Comparison of ENCODE assay signal across 8 cellular contexts in genomic region chr4:44725166-44725565, GRCh38. TPM values are rescaled to one million over a fixed set of nuclear protein-coding genes. Genes with fewer than 3 reads are reported as not detected.
A peak's percentile ranks its signal among the peaks of the same experiment; 100 is the strongest.
DNase-seq lines count a peak whose midpoint lies in the region; ATAC-seq, FAIRE-seq and TF ChIP-seq lines count a peak whose summit lies in the region.

No MANE protein-coding gene starts in this region.

- no peaks in the 10 kb centered on the region for H3K27me3 ChIP-seq in CD8-positive, alpha-beta memory T cell (ENCODE audit: insufficient read depth, low read length, poor library complexity, severe bottlenecking)
- H3K27me3 ChIP-seq in MM.1S (replicated peaks; ENCODE audit: insufficient read depth, low read length) (no peaks in the 10 kb centered on the region), neural progenitor cell (peaks cover 7% of the 10 kb centered on the region)

- H3K4me2 ChIP-seq in MM.1S (ENCODE audit: low read depth, low read length): peak overlapping the region; percentile 89
- peak overlapping the region; percentile 80 for H3K4me2 ChIP-seq in neural progenitor cell

- ATAC-seq in HG02981 (IDR thresholded peaks at IDR 0.05; ENCODE audit: unreplicated experiment) (no peak), GM19395 (IDR thresholded peaks at IDR 0.05; ENCODE audit: unreplicated experiment) (no peak)

- no peaks in the 10 kb centered on the region for H4K20me1 ChIP-seq in MM.1S (ENCODE audit: insufficient read depth, low read length)
- H4K20me1 ChIP-seq in neural progenitor cell (ENCODE audit: low read depth): peaks cover 7% of the 10 kb centered on the region

- H3K9me3 Mint-ChIP-seq in CD8-positive, alpha-beta memory T cell: no peaks in the 10 kb centered on the region
- H3K9me3 Mint-ChIP-seq in neural progenitor cell: no peaks in the 10 kb centered on the region

- peaks cover 49 to 59% (median 56%) of the 10 kb centered on the region in 3 donors for H3K4me1 Mint-ChIP-seq in CD8-positive, alpha-beta memory T cell
- H3K4me1 Mint-ChIP-seq in neural progenitor cell: peaks cover 17% of the 10 kb centered on the region

- peak overlapping the region; percentile 77 to 97 (median 92) for H3K27ac Mint-ChIP-seq in CD8-positive, alpha-beta memory T cell
- peak overlapping the region; percentile 55 for H3K27ac Mint-ChIP-seq in neural progenitor cell

- H3K9ac ChIP-seq in MM.1S (ENCODE audit: low read length) (peak overlapping the region; percentile 76; the same call in 1 of the 2 replicates), neural progenitor cell (peak overlapping the region; percentile 32)

- no peak for FAIRE-seq in HTR-8/SVneo (lab: Jason Lieb, UNC)

- H3K4me3 ChIP-seq in CD8-positive, alpha-beta memory T cell (ENCODE audit: low read length): peak overlapping the region; percentile 93
- peak overlapping the region; percentile 81 for H3K4me3 ChIP-seq in MM.1S (ENCODE audit: low read length)
- H3K4me3 ChIP-seq in coronary artery: peak overlapping the region; percentile 89
- H3K4me3 ChIP-seq in neural progenitor cell: peak overlapping the region; percentile 72

- peaks cover 0 to 16% (median 3%) of the 10 kb centered on the region in 3 donors for H3K36me3 Mint-ChIP-seq in CD8-positive, alpha-beta memory T cell
- no peaks in the 10 kb centered on the region for H3K36me3 Mint-ChIP-seq in neural progenitor cell

- peak overlapping the region; percentile 83 to 96 (median 91) for H3K4me3 Mint-ChIP-seq in CD8-positive, alpha-beta memory T cell
- peak overlapping the region; percentile 97 for H3K4me3 Mint-ChIP-seq in neural progenitor cell

- H3K9me3 ChIP-seq in CD8-positive, alpha-beta memory T cell (ENCODE audit: low read length): no peaks in the 10 kb centered on the region
- H3K9me3 ChIP-seq in MM.1S (replicated peaks; ENCODE audit: insufficient read depth, low read length) (no peaks in the 10 kb centered on the region), neural progenitor cell (ENCODE audit: low read depth) (no peaks in the 10 kb centered on the region)

- no peaks in the 10 kb centered on the region for H3K27me3 Mint-ChIP-seq in CD8-positive, alpha-beta memory T cell
- H3K27me3 Mint-ChIP-seq in neural progenitor cell (ENCODE audit: insufficient read depth, low read depth): peaks cover 4% of the 10 kb centered on the region

- no peaks in the 10 kb centered on the region for H3K9me2 ChIP-seq in MM.1S (replicated peaks; ENCODE audit: insufficient read depth, low read length)

- TF ChIP-seq CTCF in MM.1S (IDR thresholded peaks at IDR 0.05; ENCODE audit: low read length): no peak
- TF ChIP-seq CTCF in coronary artery (IDR thresholded peaks at IDR 0.05): no peak
- no peak for TF ChIP-seq CTCF in neural progenitor cell (IDR thresholded peaks at IDR 0.05)

- POLR2A ChIA-PET in CD8-positive, alpha-beta memory T cell (lab: Charles Lee): interaction anchor here (3.4 kb wide), 1 partner anchor 47 kb away, joined by 29 read pairs; the partner anchor contains the start of gene GUF1

- H3K27ac ChIP-seq in CD8-positive, alpha-beta memory T cell (ENCODE audit: low read depth, low read length): no peak overlapping the region
- H3K27ac ChIP-seq in MM.1S (ENCODE audit: low read length): no peak overlapping the region
- H3K27ac ChIP-seq in coronary artery: no peak overlapping the region
- H3K27ac ChIP-seq in neural progenitor cell: no peak overlapping the region

- peak overlapping the region; percentile 88; the same call in 1 of the 2 replicates for H2AFZ ChIP-seq in MM.1S (ENCODE audit: low read length)
- peak overlapping the region; percentile 78 for H2AFZ ChIP-seq in neural progenitor cell (replicated peaks)

- no peaks in the 10 kb centered on the region for H3K36me3 ChIP-seq in CD8-positive, alpha-beta memory T cell (ENCODE audit: insufficient read depth, low read length)
- H3K36me3 ChIP-seq in MM.1S (replicated peaks; ENCODE audit: insufficient read depth, low read length): no peaks in the 10 kb centered on the region; the same call in 1 of the 2 replicates
- H3K36me3 ChIP-seq in neural progenitor cell: no peaks in the 10 kb centered on the region

- no peak for DNase-seq in CD8-positive, alpha-beta memory T cell
- DNase-seq in MM.1S: no peak
- no peak for DNase-seq in coronary artery (ENCODE audit: low spot score)
- peak; percentile 6 for DNase-seq in neural progenitor cell (ENCODE audit: low spot score)
- DNase-seq in NCI-H146 treated with DMSO at 0.1 percent for 48 hours (lab: John Stamatoyannopoulos, UW; ENCODE audit: unreplicated experiment): no peak
- no peak for DNase-seq in HTR-8/SVneo (ENCODE audit: insufficient read length, low spot score)

- H3F3A ChIP-seq in MM.1S (ENCODE audit: insufficient read depth, low read length) (no peaks in the 10 kb centered on the region), neural progenitor cell (ENCODE audit: low read depth) (no peaks in the 10 kb centered on the region)

- peaks cover 17% of the 10 kb centered on the region for H3K4me1 ChIP-seq in CD8-positive, alpha-beta memory T cell (ENCODE audit: insufficient read depth, low read length)
- H3K4me1 ChIP-seq in MM.1S (ENCODE audit: low read length) (0 out of 2 replicates have a peak, but pooled peaks cover 7% of the 10 kb centered on the region), neural progenitor cell (peaks cover 23% of the 10 kb centered on the region)

- CTCF ChIA-PET in CD8-positive, alpha-beta memory T cell (lab: Charles Lee): interaction anchor here (1.7 kb wide), 1 partner anchor 47 kb away, joined by 7 read pairs; the partner anchor contains the start of gene GUF1

- H3K79me2 ChIP-seq in MM.1S (ENCODE audit: low read length): peaks cover 58% of the 10 kb centered on the region
- peaks cover 54% of the 10 kb centered on the region for H3K79me2 ChIP-seq in neural progenitor cell (ENCODE audit: low read depth)

RNA-seq across cellular contexts. Expression of gene GNPDA2, which starts 1.2 kb away (rescaled TPM):
- 10 to 100 TPM; 20.0 to 20.9 TPM for total RNA-seq in CD8-positive, alpha-beta memory T cell
- 20.4 TPM for polyA plus RNA-seq in CD8-positive, alpha-beta memory T cell
- total RNA-seq in neural progenitor cell (ENCODE audit: low replicate concordance): 15.4 and 31.2 TPM in 2 replicates

RNA-seq across cellular contexts. Expression of gene GUF1, which starts 46.9 kb away (rescaled TPM):
- total RNA-seq in CD8-positive, alpha-beta memory T cell: 10 to 100 TPM; 41.3 to 43.0 TPM
- 8.7 TPM for polyA plus RNA-seq in CD8-positive, alpha-beta memory T cell
- 23.3 and 39.4 TPM in 2 replicates for total RNA-seq in neural progenitor cell (ENCODE audit: low replicate concordance)
